Comparison of ENCODE assay signal across 21 cellular contexts in genomic region chr4:8747467-8747841, GRCh38.
DNase-seq lines count a peak whose midpoint lies in the region; ATAC-seq and TF ChIP-seq lines count a peak whose summit lies in the region.
"Had no signal": no experiment of that assay in that cellular context is flagged by ENCODE, and none has a peak within 500 bp of the region (broad histone marks: within the 10 kb centered on the region; RNA-seq: fewer than 3 reads in every experiment).

No MANE protein-coding gene starts in this region.

- DNase-seq in Right ventricle myocardium superior = peak; percentile 10
- no peak for DNase-seq in left cardiac atrium
- peak in 6 of 10 donors; percentile 1 to 37 (median 32) for DNase-seq in dorsolateral prefrontal cortex
- peak; percentile 32 for DNase-seq in neural progenitor cell (ENCODE audit: low spot score)
- peak; percentile 38 for DNase-seq in upper lobe of right lung
- DNase-seq in osteocyte (ENCODE audit: extremely low spot score, unreplicated experiment) = no peak
- DNase-seq: Calu3; CD4-positive, alpha-beta memory T cell; GM23248; KBM-7; NCI-H1105 treated with DMSO at 0.1 percent for 48 hours; NCI-H1694; NCI-H2081 treated with DMSO at 0.1 percent for 48 hours; NCI-H446 treated with DMSO at 0.1 percent for 48 hours; NK-92 treated with Interleukin-12 subunit alpha and Interleukin-12 subunit beta, amount 100 ng/mL, for 24 hours had no signal

- no peak overlapping the region for H3K27ac ChIP-seq in dorsolateral prefrontal cortex
- no peak overlapping the region for H3K27ac ChIP-seq in neural progenitor cell
- H3K27ac ChIP-seq in upper lobe of right lung = no peak overlapping the region
- H3K27ac ChIP-seq: A549, GM23248, Peyer's patch had no signal

- H3K4me2 ChIP-seq in neural progenitor cell = no peak overlapping the region
- H3K4me2 ChIP-seq: A549 had no signal

- peaks cover 0 to 26% (median 0%) of the 10 kb centered on the region in 45 donors for H3K27me3 ChIP-seq in dorsolateral prefrontal cortex
- H3K27me3 ChIP-seq in neural progenitor cell = peaks cover 3% of the 10 kb centered on the region
- H3K27me3 ChIP-seq in upper lobe of right lung = peaks cover 7% of the 10 kb centered on the region
- H3K27me3 ChIP-seq: Peyer's patch had no signal

- H3K9me3 ChIP-seq in neural progenitor cell (ENCODE audit: low read depth) (no peaks in the 10 kb centered on the region), upper lobe of right lung (no peaks in the 10 kb centered on the region)
- H3K9me3 ChIP-seq: A549, Peyer's patch had no signal

- H3K9ac ChIP-seq in neural progenitor cell = no peak overlapping the region
- H3K9ac ChIP-seq: GM23248 had no signal

- H3K4me3 Mint-ChIP-seq in neural progenitor cell = no peak overlapping the region
- H3K4me3 Mint-ChIP-seq in osteocyte (ENCODE audit: unreplicated experiment) = no peak overlapping the region
- H3K4me3 Mint-ChIP-seq: CD4-positive, alpha-beta memory T cell had no signal

- intact Hi-C loops in Right ventricle myocardium superior (cut with DNase I) = no loop called here
- intact Hi-C loops in left cardiac atrium (cut with DNase I) = no loop called here
- intact Hi-C loops in dorsolateral prefrontal cortex (cut with DNase I) = no loop called here
- intact Hi-C loops in upper lobe of right lung (cut with DNase I) = no loop called here

- H3K4me3 ChIP-seq in dorsolateral prefrontal cortex (no peak overlapping the region), neural progenitor cell (no peak overlapping the region), upper lobe of right lung (no peak overlapping the region)
- H3K4me3 ChIP-seq: A549, GM23248, Peyer's patch had no signal

- H4K20me1 ChIP-seq in neural progenitor cell (ENCODE audit: low read depth) = no peaks in the 10 kb centered on the region

- no peaks in the 10 kb centered on the region for H3K79me2 ChIP-seq in neural progenitor cell (ENCODE audit: low read depth)

- TF ChIP-seq CTCF in dorsolateral prefrontal cortex (IDR thresholded peaks at IDR 0.05 in 54 of 56, conservative IDR thresholded peaks at IDR 0.05 in 2 of 56; ENCODE audit: low read depth in 1 of 56, partially characterized antibody in 56 of 56) (no peak), neural progenitor cell (IDR thresholded peaks at IDR 0.05) (no peak), upper lobe of right lung (IDR thresholded peaks at IDR 0.05) (no peak), osteocyte (IDR thresholded peaks at IDR 0.05) (no peak)

- H3F3A ChIP-seq in neural progenitor cell (ENCODE audit: low read depth) = peaks cover 3% of the 10 kb centered on the region

- H3K4me1 Mint-ChIP-seq in neural progenitor cell (peaks cover 11% of the 10 kb centered on the region), osteocyte (ENCODE audit: unreplicated experiment) (no peaks in the 10 kb centered on the region)
- H3K4me1 Mint-ChIP-seq: CD4-positive, alpha-beta memory T cell had no signal

- H3K27ac Mint-ChIP-seq in neural progenitor cell (no peak overlapping the region), osteocyte (ENCODE audit: unreplicated experiment) (no peak overlapping the region)
- H3K27ac Mint-ChIP-seq: CD4-positive, alpha-beta memory T cell had no signal

- ATAC-seq in Right ventricle myocardium superior (ENCODE audit: poor library complexity) (no peak), left cardiac atrium (no peak), upper lobe of right lung (no peak), HG02852 (IDR thresholded peaks at IDR 0.05; ENCODE audit: unreplicated experiment) (no peak), HG02623 (IDR thresholded peaks at IDR 0.05; ENCODE audit: unreplicated experiment) (no peak)
- ATAC-seq: A549, HCT116, HepG2 had no signal

- H2AFZ ChIP-seq in neural progenitor cell (replicated peaks) = peak overlapping the region; percentile 9
- H2AFZ ChIP-seq: GM23248 had no signal

- H3K27me3 Mint-ChIP-seq in neural progenitor cell (ENCODE audit: insufficient read depth, low read depth) (peaks cover 18% of the 10 kb centered on the region), osteocyte (ENCODE audit: unreplicated experiment) (peaks cover 21% of the 10 kb centered on the region)

- H3K36me3 Mint-ChIP-seq in neural progenitor cell = no peaks in the 10 kb centered on the region
- H3K36me3 Mint-ChIP-seq in osteocyte (ENCODE audit: unreplicated experiment) = no peaks in the 10 kb centered on the region
- H3K36me3 Mint-ChIP-seq: CD4-positive, alpha-beta memory T cell had no signal

- H3K4me1 ChIP-seq in neural progenitor cell (peaks cover 8% of the 10 kb centered on the region), upper lobe of right lung (no peaks in the 10 kb centered on the region)
- H3K4me1 ChIP-seq: A549, Peyer's patch had no signal

- H3K9me3 Mint-ChIP-seq in neural progenitor cell = peaks cover 2% of the 10 kb centered on the region
- no peaks in the 10 kb centered on the region for H3K9me3 Mint-ChIP-seq in osteocyte (ENCODE audit: unreplicated experiment)

- H3K36me3 ChIP-seq in neural progenitor cell (no peaks in the 10 kb centered on the region), upper lobe of right lung (no peaks in the 10 kb centered on the region)
- H3K36me3 ChIP-seq: Peyer's patch had no signal

Comparison
In these comparisons a context has a peak if more than half of its experiments do, and no peak if none do; other contexts are left out.
1. DNase-seq: peak in Right ventricle myocardium superior (single experiment), dorsolateral prefrontal cortex (6 of 10), neural progenitor cell (single experiment) and upper lobe of right lung (single experiment); none in left cardiac atrium (single experiment) and osteocyte (single experiment).